10 cellular contexts compared by ENCODE assay signal in genomic region chr17:81189670-81190530, GRCh38. TPM values are rescaled to one million over a fixed set of nuclear protein-coding genes. Genes with fewer than 3 reads are reported as not detected.
DNase-seq lines count a peak whose midpoint lies in the region; ATAC-seq and TF ChIP-seq lines count a peak whose summit lies in the region.
"Had no signal": no experiment of that assay in that cellular context is flagged by ENCODE, and none has a peak within 500 bp of the region (broad histone marks: within the 10 kb centered on the region; RNA-seq: fewer than 3 reads in every experiment).

No MANE protein-coding gene starts in this region.

- no peak overlapping the region for H3K27ac ChIP-seq in HEK293 (ENCODE audit: extremely low read depth, low read depth, low read length)
- no peak overlapping the region for H3K27ac ChIP-seq in body of pancreas
- no peak overlapping the region for H3K27ac ChIP-seq in CD4-positive, alpha-beta T cell (ENCODE audit: low read depth, low read length)
- H3K27ac ChIP-seq: ascending aorta had no signal

- H3K4me1 Mint-ChIP-seq in nephron, result peaks cover 4% of the 10 kb centered on the region
- no peaks in the 10 kb centered on the region for H3K4me1 Mint-ChIP-seq in CD4-positive, alpha-beta T cell (ENCODE audit: low read depth)

- peaks cover 0 to 58% of the 10 kb centered on the region in 2 experiments; a peak in 1 of 3 replicates for H3K36me3 ChIP-seq in HEK293 (ENCODE audit: control insufficient read depth in 2 of 2, insufficient read depth in 1 of 2, low read length in 2 of 2)
- no peaks in the 10 kb centered on the region for H3K36me3 ChIP-seq in body of pancreas (replicated peaks in 1 of 2; ENCODE audit: insufficient read depth in 1 of 2, low read depth in 2 of 2)
- H3K36me3 ChIP-seq: ascending aorta had no signal

- peak; percentile 38 for ATAC-seq in body of pancreas
- no peak for ATAC-seq in CD4-positive, alpha-beta T cell (ENCODE audit: poor library complexity)

- H3K4me3 ChIP-seq in HEK293 (ENCODE audit: low read depth, low read length) (no peak overlapping the region), body of pancreas (no peak overlapping the region)
- H3K4me3 ChIP-seq: ascending aorta had no signal

- peak in 2 of 4 donors; percentile 32 to 62 for DNase-seq in body of pancreas
- DNase-seq in CD4-positive, alpha-beta T cell, result no peak
- DNase-seq in Kasumi-1 (lab: John Stamatoyannopoulos, UW), result no peak
- DNase-seq in GOT3 (lab: John Stamatoyannopoulos, UW), result no peak
- DNase-seq: glutamatergic neuron, NCI-H1105 treated with DMSO at 0.1 percent for 48 hours, occipital lobe had no signal

- no peak overlapping the region for H3K4me3 Mint-ChIP-seq in nephron
- H3K4me3 Mint-ChIP-seq in CD4-positive, alpha-beta T cell, result no peak overlapping the region

- intact Hi-C loops in body of pancreas (cut with DNase I), result no loop called here
- intact Hi-C loops in CD4-positive, alpha-beta T cell (cut with DNase I, micrococcal nuclease), result no loop called here

- TF ChIP-seq CTCF in HEK293 (tag by site-specific recombination; IDR thresholded peaks at IDR 0.05) (peak; percentile 71), body of pancreas (IDR thresholded peaks at IDR 0.05) (peak in 4 of 7 experiments; percentile 25 to 61 (median 32)), nephron (IDR thresholded peaks at IDR 0.05; ENCODE audit: unreplicated experiment in 3 of 3) (peak in 2 of 3 experiments; percentile 23 to 26)
- no peak for TF ChIP-seq CTCF in CD4-positive, alpha-beta T cell (IDR thresholded peaks at IDR 0.05)

- 50 to 79% methylated on average over 1 to 26 of the region's 27 CpGs for WGBS in body of pancreas, 2 donors

- H3K36me3 Mint-ChIP-seq in nephron (ENCODE audit: low read depth), result peaks cover 4% of the 10 kb centered on the region
- H3K36me3 Mint-ChIP-seq in CD4-positive, alpha-beta T cell (ENCODE audit: low read depth), result peaks cover 4% of the 10 kb centered on the region

- CTCF ChIA-PET in HEK293 (lab: Yijun Ruan, JAX), result interaction anchor here (1.6 to 1.8 kb wide), 2 partner anchors 11 to 47 kb away, joined by 7 to 12 read pairs; no protein-coding TSS in a partner anchor
- CTCF ChIA-PET in CD4-positive, alpha-beta T cell (lab: Charles Lee), result no interaction called here

- H3K27ac Mint-ChIP-seq in nephron, result no peak overlapping the region
- H3K27ac Mint-ChIP-seq in CD4-positive, alpha-beta T cell, result no peak overlapping the region

- H3K27me3 Mint-ChIP-seq in nephron (ENCODE audit: low read depth), result no peaks in the 10 kb centered on the region
- no peaks in the 10 kb centered on the region for H3K27me3 Mint-ChIP-seq in CD4-positive, alpha-beta T cell

- POLR2A ChIA-PET in HEK293 (lab: Yijun Ruan, JAX), result interaction anchor here (0.6 to 1.5 kb wide), 2 partner anchors 13 to 49 kb away, joined by 3 read pairs; partner anchors contain the start of genes NDUFAF8 and TEPSIN
- POLR2A ChIA-PET in CD4-positive, alpha-beta T cell (lab: Charles Lee), result no interaction called here

- no peaks in the 10 kb centered on the region for H3K4me1 ChIP-seq in HEK293 (ENCODE audit: control insufficient read depth, insufficient read depth, low read length)
- H3K4me1 ChIP-seq in body of pancreas, result no peaks in the 10 kb centered on the region
- H3K4me1 ChIP-seq: ascending aorta had no signal

- no peak for TF ChIP-seq POLR2A in body of pancreas (IDR thresholded peaks at IDR 0.05)

- H3K9me3 ChIP-seq in HEK293 (ENCODE audit: control insufficient read depth, insufficient read depth, low read depth, low read length) (no peaks in the 10 kb centered on the region), body of pancreas (no peaks in the 10 kb centered on the region)
- H3K9me3 ChIP-seq in CD4-positive, alpha-beta T cell (ENCODE audit: control insufficient read depth, low read length), result no peaks in the 10 kb centered on the region
- H3K9me3 ChIP-seq: ascending aorta had no signal

- no peaks in the 10 kb centered on the region for H3K27me3 ChIP-seq in body of pancreas
- no peaks in the 10 kb centered on the region for H3K27me3 ChIP-seq in CD4-positive, alpha-beta T cell (ENCODE audit: control insufficient read depth, insufficient read depth, low read length)
- H3K27me3 ChIP-seq: ascending aorta had no signal

- no peaks in the 10 kb centered on the region for H3K9me3 Mint-ChIP-seq in nephron
- H3K9me3 Mint-ChIP-seq in CD4-positive, alpha-beta T cell, result no peaks in the 10 kb centered on the region

TF ChIP-seq in HEK293, 187 proteins besides CTCF, POLR2A, EP300 and RAD21:
- TF ChIP-seq ZFHX2 (tag by site-specific recombination; conservative IDR thresholded peaks at IDR 0.05), result peak; percentile 39; the same call in 1 of the 2 replicates
- TF ChIP-seq ZNF629 (tag by site-specific recombination; IDR thresholded peaks at IDR 0.05), result no peak
- peak; percentile 48; the same call in 1 of the 2 replicates for TF ChIP-seq EGR2 (tag by site-specific recombination; IDR thresholded peaks at IDR 0.05; ENCODE audit: low read depth)
- TF ChIP-seq ZIC2 (tag by site-specific recombination; IDR thresholded peaks at IDR 0.05), result peak; percentile 46; the same call in 1 of the 2 replicates

RNA-seq across cellular contexts. Expression of gene AATK, which starts 23.9 kb away (rescaled TPM):
- 10 to 100 TPM; 29.1 to 42.2 TPM for total RNA-seq in body of pancreas
- under 1 TPM; 0.25 to 0.82 TPM for total RNA-seq in CD4-positive, alpha-beta T cell

RNA-seq across cellular contexts. Expression of gene PVALEF, which starts 24.6 kb away (rescaled TPM):
- not detected for total RNA-seq in body of pancreas
- not detected for total RNA-seq in CD4-positive, alpha-beta T cell
- total RNA-seq: ascending aorta, occipital lobe had no signal

RNA-seq across cellular contexts. Expression of gene CEP131, which starts 32.9 kb away (rescaled TPM):
- 10 to 100 TPM in 1 of 2 donors, 1 to 10 TPM in 1; 9.9 to 22.7 TPM for total RNA-seq in body of pancreas
- total RNA-seq in CD4-positive, alpha-beta T cell, result 10 to 100 TPM; 11.2 to 12.3 TPM

RNA-seq across cellular contexts. Expression of gene TEPSIN, which starts 49.0 kb away (rescaled TPM):
- 100 to 1,000 TPM in 1 of 2 donors, 10 to 100 TPM in 1; 31.9 to 102 TPM for total RNA-seq in body of pancreas
- total RNA-seq in CD4-positive, alpha-beta T cell, result 10 to 100 TPM; 68.2 to 74.4 TPM

RNA-seq across cellular contexts. Expression of gene NDUFAF8, which starts 49.2 kb away (rescaled TPM):
- 10 to 100 TPM; 20.8 to 26.5 TPM for total RNA-seq in body of pancreas
- total RNA-seq in CD4-positive, alpha-beta T cell, result 10 to 100 TPM; 34.6 to 38.6 TPM

Comparison
In these comparisons a context has a peak if more than half of its experiments do, and no peak if none do; other contexts are left out.
1. RNA of gene AATK, which starts 23.9 kb away (total RNA-seq): 29.1 to 42.2 TPM in body of pancreas; 0.25 to 0.82 TPM in CD4-positive, alpha-beta T cell; every median in the first group is over 10 times any median in the second.